Comparison of ENCODE assay signal across 9 cellular contexts in genomic region chr3:74267583-74268184, GRCh38.
DNase-seq lines count a peak whose midpoint lies in the region; ATAC-seq, FAIRE-seq and TF ChIP-seq lines count a peak whose summit lies in the region.
"Had no signal": no experiment of that assay in that cellular context is flagged by ENCODE, and none has a peak within 500 bp of the region (broad histone marks: within the 10 kb centered on the region; RNA-seq: fewer than 3 reads in every experiment).

No MANE protein-coding gene starts in this region.

- TF ChIP-seq RAD21 in H1 (IDR thresholded peaks at IDR 0.05 in 1 of 2, conservative IDR thresholded peaks at IDR 0.05 in 1 of 2; ENCODE audit: low read depth in 2 of 2, low read length in 2 of 2): peak; percentile 77

- DNase-seq in ELR (ENCODE audit: low read depth) (peak; percentile 54), HCEC 1CT (peak; percentile 8), NT2/D1 (ENCODE audit: low read depth, low spot score) (peak; percentile 54), H1 (ENCODE audit: low read depth in 1 of 2, low spot score in 2 of 2) (peak in 1 of 2 experiments; percentile 21), mesothelial cell of epicardium (ENCODE audit: low spot score in 2 of 2, unreplicated experiment in 2 of 2) (peak in 1 of 2 experiments; percentile 40), GF-D8 (lab: John Stamatoyannopoulos, UW) (no peak), middle frontal gyrus (ENCODE audit: extremely low spot score, low spot score) (no peak)

- no peak overlapping the region for H4K91ac ChIP-seq in H1 (replicated peaks; ENCODE audit: insufficient read length, low read length)

- ATAC-seq in GM21576 (IDR thresholded peaks at IDR 0.05; ENCODE audit: unreplicated experiment): no peak
- ATAC-seq: right cardiac atrium had no signal

- H3K79me2 ChIP-seq in H1 (ENCODE audit: control insufficient read depth in 1 of 2, insufficient read depth in 2 of 2, low read length in 2 of 2): no peaks in the 10 kb centered on the region

- H3K36me3 Mint-ChIP-seq in mesothelial cell of epicardium: no peaks in the 10 kb centered on the region

- no peak overlapping the region for H2BK20ac ChIP-seq in H1 (ENCODE audit: low read length)

- no peak overlapping the region for H3K4me3 Mint-ChIP-seq in mesothelial cell of epicardium

- no peak for TF ChIP-seq EP300 in H1 (IDR thresholded peaks at IDR 0.05; ENCODE audit: borderline replicate concordance in 1 of 2, low read depth in 2 of 2, low read length in 2 of 2)

- no peak overlapping the region for H2AK5ac ChIP-seq in H1 (ENCODE audit: low read depth, low read length)

- CTCF ChIA-PET in H1 (lab: Charles Lee; ENCODE audit: partially characterized antibody): interaction anchor here (0.7 to 2.3 kb wide), 30 partner anchors 9 to 733 kb away, joined by 3 to 8 read pairs (median 3); no protein-coding TSS in a partner anchor

- TF ChIP-seq POLR2A in H1 (IDR thresholded peaks at IDR 0.05; ENCODE audit: control extremely low read depth in 1 of 2, low read depth in 2 of 2, low read length in 2 of 2): no peak

- H3K4me1 Mint-ChIP-seq in mesothelial cell of epicardium: peaks cover 2% of the 10 kb centered on the region

- peaks cover 0 to 1% of the 10 kb centered on the region in 2 experiments for H4K20me1 ChIP-seq in H1 (replicated peaks in 1 of 2; ENCODE audit: control insufficient read depth in 1 of 2, insufficient read depth in 2 of 2, low read length in 2 of 2)

- H3K27me3 ChIP-seq in NT2/D1 (ENCODE audit: insufficient read depth, insufficient read length) (no peaks in the 10 kb centered on the region), H1 (replicated peaks in 1 of 4; ENCODE audit: control insufficient read depth in 3 of 4, extremely low read depth in 1 of 4, insufficient read depth in 3 of 4, low read length in 3 of 4) (no peaks in the 10 kb centered on the region)

- no peaks in the 10 kb centered on the region for H3K79me1 ChIP-seq in H1 (ENCODE audit: low read depth, low read length)

- 50% methylated on average over 14 of the region's 14 CpGs; no CpG with 5 or more reads in 1 of the 2 experiments for WGBS in H1 (ENCODE audit: extremely low coverage in 1 of 2, insufficient coverage in 1 of 2, insufficient read length in 1 of 2, insufficient replicate concordance in 2 of 2, low coverage in 1 of 2, low lambda C conversion rate in 2 of 2, missing lambda C conversion rate in 1 of 2), 2 experiments

- H4K8ac ChIP-seq in H1 (ENCODE audit: extremely low read depth, insufficient read depth, low read length): no peak overlapping the region

- H3K9ac ChIP-seq in NT2/D1 (ENCODE audit: insufficient read length, low read depth): no peak overlapping the region
- H3K9ac ChIP-seq in H1 (replicated peaks in 1 of 4; ENCODE audit: extremely low read depth in 1 of 4, low read depth in 3 of 4, low read length in 3 of 4): no peak overlapping the region

- H3K9me3 ChIP-seq in NT2/D1 (ENCODE audit: insufficient read depth, low read length) (no peaks in the 10 kb centered on the region), H1 (ENCODE audit: insufficient read depth in 2 of 2, low read depth in 1 of 2, low read length in 1 of 2) (no peaks in the 10 kb centered on the region)

- no peak overlapping the region for H3K27ac Mint-ChIP-seq in mesothelial cell of epicardium

- H4K5ac ChIP-seq in H1 (ENCODE audit: insufficient read length, low read depth, low read length): no peak overlapping the region

- POLR2A ChIA-PET in H1 (lab: Charles Lee; ENCODE audit: partially characterized antibody): no interaction called here

- no peak overlapping the region for H2BK15ac ChIP-seq in H1 (ENCODE audit: low read length)

- H2BK12ac ChIP-seq in H1 (ENCODE audit: low read depth, low read length): no peak overlapping the region

- no peak overlapping the region for H3K18ac ChIP-seq in H1 (ENCODE audit: extremely low read depth, low read length)

- H3K23me2 ChIP-seq in H1 (ENCODE audit: low read depth, low read length): no peaks in the 10 kb centered on the region

- 0 out of 2 replicates have a peak overlapping the region, but pooled peaks have one; percentile 59 for H2AFZ ChIP-seq in H1 (ENCODE audit: low read length)

- H2BK5ac ChIP-seq in H1 (ENCODE audit: low read depth, low read length): no peak overlapping the region

- H3K27me3 Mint-ChIP-seq in mesothelial cell of epicardium (ENCODE audit: low read depth): peaks cover 34% of the 10 kb centered on the region

- H3K4ac ChIP-seq in H1 (replicated peaks; ENCODE audit: insufficient read length, low read depth, low read length): no peak overlapping the region

- H3K23ac ChIP-seq in H1 (ENCODE audit: insufficient read length): no peak overlapping the region

- TF ChIP-seq CTCF in H1 (IDR thresholded peaks at IDR 0.05; ENCODE audit: control extremely low read depth in 1 of 3, insufficient read depth in 1 of 3, low read depth in 1 of 3, low read length in 3 of 3) (peak in 2 of 3 experiments; percentile 65 to 77; a peak in 3 of 4 replicates), mesothelial cell of epicardium (IDR thresholded peaks at IDR 0.05; ENCODE audit: unreplicated experiment) (peak; percentile 91)

- no peak overlapping the region for H3K14ac ChIP-seq in H1 (ENCODE audit: insufficient read length)

- H2BK120ac ChIP-seq in H1 (replicated peaks; ENCODE audit: low read depth, low read length): no peak overlapping the region

- no peak overlapping the region for H3K4me2 ChIP-seq in H1 (ENCODE audit: insufficient read depth in 1 of 2, low read depth in 2 of 2, low read length in 2 of 2)

- H3K4me3 ChIP-seq in NT2/D1 (ENCODE audit: insufficient read length, low read depth) (no peak overlapping the region), H1 (ENCODE audit: extremely low read depth in 1 of 4, insufficient read depth in 2 of 4, low read depth in 3 of 4, low read length in 4 of 4) (no peak overlapping the region)

- H3K56ac ChIP-seq in H1 (replicated peaks; ENCODE audit: insufficient read length, low read depth, low read length): no peak overlapping the region

- no peak overlapping the region for H3K27ac ChIP-seq in H1 (ENCODE audit: low read depth, low read length)

- H3K36me3 ChIP-seq in NT2/D1 (ENCODE audit: insufficient read depth, insufficient read length, low read length): no peaks in the 10 kb centered on the region
- H3K36me3 ChIP-seq in H1 (ENCODE audit: control insufficient read depth in 2 of 4, insufficient read depth in 4 of 4, low read length in 3 of 4): no peaks in the 10 kb centered on the region

- no peaks in the 10 kb centered on the region for H3K9me3 Mint-ChIP-seq in mesothelial cell of epicardium

- peak; percentile 92 for FAIRE-seq in H1 (lab: Jason Lieb, UNC)

- H3K4me1 ChIP-seq in NT2/D1 (ENCODE audit: insufficient read depth, insufficient read length): no peaks in the 10 kb centered on the region
- H3K4me1 ChIP-seq in H1 (replicated peaks in 1 of 4; ENCODE audit: control insufficient read depth in 3 of 4, insufficient read depth in 4 of 4, low read length in 3 of 4): no peaks in the 10 kb centered on the region

TF ChIP-seq in H1, 55 proteins besides CTCF, POLR2A, EP300 and RAD21 (continues in another document):
- TF ChIP-seq E2F6 (IDR thresholded peaks at IDR 0.05): no peak
- TF ChIP-seq CBX5 (IDR thresholded peaks at IDR 0.05; ENCODE audit: low read depth, low read length): no peak
- no peak for TF ChIP-seq CEBPB (IDR thresholded peaks at IDR 0.05; ENCODE audit: low read depth, low read length)
- TF ChIP-seq JUND (IDR thresholded peaks at IDR 0.05; ENCODE audit: low read length): peak; percentile 21; the same call in 1 of the 2 replicates
- TF ChIP-seq GABPA (IDR thresholded peaks at IDR 0.05; ENCODE audit: borderline replicate concordance, insufficient read depth, low read length): no peak
- TF ChIP-seq RFX5 (IDR thresholded peaks at IDR 0.05; ENCODE audit: borderline replicate concordance, low read depth, low read length): no peak
- no peak for TF ChIP-seq SRF (IDR thresholded peaks at IDR 0.05; ENCODE audit: low read depth, low read length)
- TF ChIP-seq MAX (IDR thresholded peaks at IDR 0.05): no peak
- no peak for TF ChIP-seq RBBP5 (IDR thresholded peaks at IDR 0.05; ENCODE audit: borderline replicate concordance, low read depth, low read length)
- TF ChIP-seq CHD2 (IDR thresholded peaks at IDR 0.05; ENCODE audit: low read length): no peak
- peak; percentile 44; the same call in 1 of the 2 replicates for TF ChIP-seq CREB1 (IDR thresholded peaks at IDR 0.05)
- no peak for TF ChIP-seq ZNF274 (IDR thresholded peaks at IDR 0.05; ENCODE audit: borderline replicate concordance, extremely low read depth, low read length)

Comparison
In these comparisons a context has a peak if more than half of its experiments do, and no peak if none do; other contexts are left out.
1. DNase-seq: peak in ELR (single experiment), HCEC 1CT (single experiment) and NT2/D1 (single experiment); none in GF-D8 (single experiment) and middle frontal gyrus (single experiment).